ENCODE assay signal across 3 cellular contexts in genomic region chr3:85922374-85922773, GRCh38.
TF ChIP-seq lines count a peak whose summit lies in the region.

No MANE protein-coding gene starts in this region.

TF ChIP-seq in A549, 52 proteins besides CTCF, POLR2A, EP300 and RAD21:
- TF ChIP-seq NFE2L2 (conservative IDR thresholded peaks at IDR 0.05; ENCODE audit: low read length) (no peak), CEBPB (IDR thresholded peaks at IDR 0.05) (peak; percentile 72 to 75; a peak in 3 of 4 replicates), ESRRA (IDR thresholded peaks at IDR 0.05; ENCODE audit: borderline replicate concordance, low read length) (no peak), ATOH8 (CRISPR knock-in tag; IDR thresholded peaks at IDR 0.05; ENCODE audit: low read depth) (no peak), RNF2 (IDR thresholded peaks at IDR 0.05; ENCODE audit: borderline replicate concordance, low read depth) (no peak), PHF8 (IDR thresholded peaks at IDR 0.05; ENCODE audit: borderline replicate concordance, low read depth) (no peak), JUN (IDR thresholded peaks at IDR 0.05) (no peak)

TF ChIP-seq in IMR-90, 13 proteins besides CTCF, POLR2A, EP300 and RAD21:
- TF ChIP-seq RFX5 (IDR thresholded peaks at IDR 0.05; ENCODE audit: low read depth, low read length) (no peak), CEBPB (IDR thresholded peaks at IDR 0.05; ENCODE audit: low read depth, low read length) (peak; percentile 91)

TF ChIP-seq in K562, 482 proteins besides CTCF, POLR2A, EP300 and RAD21:
- TF ChIP-seq CEBPB (tag; IDR thresholded peaks at IDR 0.05) (peak; percentile 54), FIP1L1 (IDR thresholded peaks at IDR 0.05; ENCODE audit: low read depth, low read length, poor library complexity, severe bottlenecking) (no peak), ZNF561 (CRISPR knock-in tag; conservative IDR thresholded peaks at IDR 0.05) (no peak), NKRF (IDR thresholded peaks at IDR 0.05; ENCODE audit: borderline replicate concordance) (no peak), HEY1 (CRISPR knock-in tag; IDR thresholded peaks at IDR 0.05; ENCODE audit: borderline replicate concordance) (no peak), CEBPG (CRISPR knock-in tag; IDR thresholded peaks at IDR 0.05) (no peak), CEBPG (tag; conservative IDR thresholded peaks at IDR 0.05 in 1 of 2, IDR thresholded peaks at IDR 0.05 in 1 of 2) (peak in 1 of 2 experiments; percentile 91; a peak in 2 of 4 replicates)
- TF ChIP-seq, protein P1, sequence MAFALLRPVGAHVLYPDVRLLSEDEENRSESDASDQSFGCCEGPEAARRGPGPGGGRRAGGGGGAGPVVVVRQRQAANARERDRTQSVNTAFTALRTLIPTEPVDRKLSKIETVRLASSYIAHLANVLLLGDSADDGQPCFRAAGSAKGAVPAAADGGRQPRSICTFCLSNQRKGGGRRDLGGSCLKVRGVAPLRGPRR (CRISPR knock-in tag; IDR thresholded peaks at IDR 0.05) = no peak
